9 cellular contexts compared by ENCODE assay signal in the genomic region with DNA sequence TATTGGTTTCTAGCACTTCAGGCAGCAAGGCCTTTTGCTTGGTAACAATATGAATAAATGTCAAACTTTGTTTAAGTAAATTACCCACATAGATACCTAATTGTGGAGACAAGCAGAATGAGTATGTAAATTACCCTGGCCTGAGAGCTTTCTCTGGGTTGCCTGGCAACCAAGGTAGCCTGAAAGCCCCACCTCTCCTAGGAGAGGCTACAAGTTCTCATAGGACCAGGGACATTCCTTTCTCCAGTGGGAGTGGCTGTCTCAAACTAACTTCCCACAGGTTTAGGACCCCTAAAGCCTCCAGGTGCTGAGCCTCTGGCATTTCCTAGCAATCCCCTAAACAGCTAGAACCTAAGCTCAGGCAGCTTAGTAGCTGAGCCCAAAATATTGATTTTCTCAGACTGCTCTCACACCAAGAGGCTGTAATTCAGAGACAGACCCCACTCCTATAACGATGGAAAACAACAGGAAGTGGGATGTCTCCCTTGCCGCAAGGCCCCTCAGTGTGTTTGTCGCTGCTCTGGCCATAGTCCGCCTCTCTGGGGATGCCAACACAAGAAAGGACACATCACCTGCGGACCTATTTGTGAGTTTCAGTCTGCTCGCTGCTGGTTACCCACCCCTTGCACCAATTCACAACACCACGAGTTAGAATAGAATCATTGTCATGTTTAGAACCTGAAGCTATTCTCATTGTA.
DNase-seq lines count a peak whose midpoint lies in the region; ATAC-seq and TF ChIP-seq lines count a peak whose summit lies in the region.
"Had no signal": no experiment of that assay in that cellular context is flagged by ENCODE, and none has a peak within 500 bp of the region (broad histone marks: within the 10 kb centered on the region; RNA-seq: fewer than 3 reads in every experiment).

No MANE protein-coding gene starts in this region.

- 0 out of 2 replicates have a peak, but pooled peaks cover 4% of the 10 kb centered on the region for H3K36me3 Mint-ChIP-seq in WTC11
- H3K36me3 Mint-ChIP-seq in Calu3 (ENCODE audit: insufficient read depth, unreplicated experiment) = no peaks in the 10 kb centered on the region

- DNase-seq in WTC11 (ENCODE audit: low spot score) = peak; percentile 55
- no peak for DNase-seq in osteoblast (ENCODE audit: insufficient read length, low spot score, missing footprints)
- DNase-seq in Calu3 = no peak
- no peak for DNase-seq in NCI-H1930 (lab: John Stamatoyannopoulos, UW)
- DNase-seq in medulla oblongata (ENCODE audit: extremely low spot score) = no peak
- DNase-seq in nucleus accumbens (lab: John Stamatoyannopoulos, UW) = no peak

- no peaks in the 10 kb centered on the region for H3K36me3 ChIP-seq in osteoblast (ENCODE audit: insufficient read depth, low read length)

- H3K27ac ChIP-seq in osteoblast (ENCODE audit: low read depth, low read length) = no peak overlapping the region

- no peak overlapping the region for H3K4me2 ChIP-seq in osteoblast (ENCODE audit: insufficient read depth, low read length)

- H3K27ac Mint-ChIP-seq in WTC11 (peak overlapping the region; percentile 83), Calu3 (ENCODE audit: unreplicated experiment) (no peak overlapping the region)
- H3K27ac Mint-ChIP-seq: activated T-helper 17 cell treated with anti-CD3 and anti-CD28 coated beads, Interleukin-2, amount 50 U/mL, for 72 hours had no signal

- POLR2A ChIA-PET in WTC11 (lab: Charles Lee) = interaction anchor here (0.6 to 1.5 kb wide), 3 partner anchors 15 to 637 kb away, joined by 3 read pairs; no protein-coding TSS in a partner anchor

- ATAC-seq in GM19351 (IDR thresholded peaks at IDR 0.05; ENCODE audit: unreplicated experiment) (peak; percentile 84), HG02885 (IDR thresholded peaks at IDR 0.05; ENCODE audit: poor library complexity, unreplicated experiment) (peak; percentile 89), WTC11 (peak; percentile 99)
- ATAC-seq: activated T-helper 17 cell treated with anti-CD3 and anti-CD28 coated beads, Interleukin-2, amount 50 U/mL, for 72 hours had no signal

- H3K9me3 Mint-ChIP-seq in WTC11 (peaks cover 6% of the 10 kb centered on the region), Calu3 (ENCODE audit: low read depth, unreplicated experiment) (no peaks in the 10 kb centered on the region)
- H3K9me3 Mint-ChIP-seq: activated T-helper 17 cell treated with anti-CD3 and anti-CD28 coated beads, Interleukin-2, amount 50 U/mL, for 72 hours had no signal

- no peaks in the 10 kb centered on the region for H3K9me3 ChIP-seq in osteoblast (ENCODE audit: low read depth, low read length)

- peak overlapping the region; percentile 52 for H2AFZ ChIP-seq in osteoblast (ENCODE audit: low read length)

- CTCF ChIA-PET in WTC11 (lab: Charles Lee) (interaction anchor here (0.6 to 1.0 kb wide), 4 partner anchors 19 to 276 kb away, joined by 3 to 4 read pairs (median 3); no protein-coding TSS in a partner anchor), Calu3 (lab: Charles Lee) (interaction anchor here (0.6 kb wide), 1 partner anchor 386 kb away, joined by 6 read pairs; no protein-coding TSS in a partner anchor)

- H4K20me1 ChIP-seq in osteoblast (ENCODE audit: insufficient read depth, low read length) = no peaks in the 10 kb centered on the region

- no TSS peak for BruUV-seq in Calu3 (replicated peaks; lab: Mats Ljungman, UMichigan)

- H3K4me1 Mint-ChIP-seq in WTC11 (peaks cover 14% of the 10 kb centered on the region), Calu3 (ENCODE audit: low read depth, unreplicated experiment) (no peaks in the 10 kb centered on the region)
- H3K4me1 Mint-ChIP-seq: activated T-helper 17 cell treated with anti-CD3 and anti-CD28 coated beads, Interleukin-2, amount 50 U/mL, for 72 hours had no signal

- TF ChIP-seq CTCF in WTC11 (IDR thresholded peaks at IDR 0.05) (no peak), osteoblast (IDR thresholded peaks at IDR 0.05; ENCODE audit: extremely low read depth, low read depth, low read length) (no peak), Calu3 (IDR thresholded peaks at IDR 0.05; ENCODE audit: unreplicated experiment) (no peak)

- no peaks in the 10 kb centered on the region for H3K4me1 ChIP-seq in osteoblast (ENCODE audit: insufficient read depth, low read length)

- no peaks in the 10 kb centered on the region for H3K79me2 ChIP-seq in osteoblast (ENCODE audit: insufficient read depth, low read length)

- H3K27me3 ChIP-seq in osteoblast (ENCODE audit: insufficient read depth, low read length) = no peaks in the 10 kb centered on the region

- intact Hi-C loops in Calu3 (cut with micrococcal nuclease; ENCODE audit: unreplicated experiment) = no loop called here

- H3K4me3 ChIP-seq in osteoblast (ENCODE audit: insufficient read depth, low read length) = no peak overlapping the region

- H3K27me3 Mint-ChIP-seq in WTC11 (ENCODE audit: low read depth) = no peaks in the 10 kb centered on the region
- H3K27me3 Mint-ChIP-seq in Calu3 (ENCODE audit: unreplicated experiment) = no peaks in the 10 kb centered on the region
- H3K27me3 Mint-ChIP-seq: activated T-helper 17 cell treated with anti-CD3 and anti-CD28 coated beads, Interleukin-2, amount 50 U/mL, for 72 hours had no signal

- H3K4me3 Mint-ChIP-seq in WTC11 = peak overlapping the region; percentile 45
- no peak overlapping the region for H3K4me3 Mint-ChIP-seq in Calu3 (ENCODE audit: low read depth, unreplicated experiment)
- H3K4me3 Mint-ChIP-seq: activated T-helper 17 cell treated with anti-CD3 and anti-CD28 coated beads, Interleukin-2, amount 50 U/mL, for 72 hours had no signal

TF ChIP-seq in WTC11, 78 proteins besides CTCF, POLR2A, EP300 and RAD21:
- no peak for TF ChIP-seq ZNF263 (CRISPR knock-in tag; IDR thresholded peaks at IDR 0.05; ENCODE audit: low read depth)
